14 cellular contexts compared by ENCODE assay signal in the genomic region with DNA sequence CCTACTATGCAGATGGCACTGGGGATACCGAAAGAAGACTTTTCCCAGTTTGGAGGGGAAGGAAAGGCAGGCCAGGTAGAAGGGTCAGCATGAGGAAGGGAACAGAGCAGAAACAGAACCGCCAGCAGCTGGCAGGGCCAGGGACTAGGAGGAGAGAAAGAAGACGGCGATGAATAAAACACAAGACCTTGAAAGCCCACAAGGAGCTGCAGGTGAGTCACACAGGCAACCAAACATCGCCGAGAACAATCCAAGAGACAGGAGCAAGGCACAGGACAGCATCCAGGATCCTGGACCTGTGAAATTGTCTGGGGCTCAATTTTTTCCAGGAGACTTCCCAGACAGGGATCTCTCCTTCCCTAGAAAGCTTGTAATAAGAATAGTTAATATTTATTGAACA. TPM values are rescaled to one million over a fixed set of nuclear protein-coding genes. Genes with fewer than 3 reads are reported as not detected.
DNase-seq lines count a peak whose midpoint lies in the region; ATAC-seq and TF ChIP-seq lines count a peak whose summit lies in the region.
"Had no signal": no experiment of that assay in that cellular context is flagged by ENCODE, and none has a peak within 500 bp of the region (broad histone marks: within the 10 kb centered on the region; RNA-seq: fewer than 3 reads in every experiment).

No MANE protein-coding gene starts in this region.

- H3K4me1 ChIP-seq in SK-N-SH (ENCODE audit: control insufficient read depth in 1 of 2, insufficient read depth in 2 of 2, low read depth in 1 of 2, low read length in 1 of 2) (peaks cover 0 to 26% of the 10 kb centered on the region in 2 experiments; a peak in 2 of 4 replicates), right cardiac atrium (ENCODE audit: control insufficient read depth, insufficient read depth, low read length) (peaks cover 45% of the 10 kb centered on the region)

- ATAC-seq in right cardiac atrium (no peak), HG02759 (IDR thresholded peaks at IDR 0.05; ENCODE audit: unreplicated experiment) (no peak)

- H3K27ac ChIP-seq in SK-N-SH (ENCODE audit: low read depth in 2 of 2, low read length in 1 of 2) (peak overlapping the region; percentile 4 to 91; a peak in 3 of 4 replicates), right cardiac atrium (ENCODE audit: low read length) (peak overlapping the region; percentile 99)

- H3K36me3 ChIP-seq in SK-N-SH (replicated peaks in 1 of 2; ENCODE audit: control insufficient read depth in 1 of 2, insufficient read depth in 2 of 2, low read length in 1 of 2), result peaks cover 6 to 15% of the 10 kb centered on the region in 2 experiments

- no peaks in the 10 kb centered on the region; the same call in 1 of the 2 replicates for H4K20me1 ChIP-seq in SK-N-SH (ENCODE audit: insufficient read depth)

- TF ChIP-seq EP300 in SK-N-SH (IDR thresholded peaks at IDR 0.05; ENCODE audit: borderline replicate concordance in 1 of 2, low read depth in 1 of 2, low read length in 1 of 2), result no peak

- no peak for TF ChIP-seq RAD21 in SK-N-SH (IDR thresholded peaks at IDR 0.05; ENCODE audit: low read length)

- H3K27ac Mint-ChIP-seq in activated T-helper 1 cell treated with anti-CD3 and anti-CD28 coated beads, Interleukin-12 subunit alpha, Interleukin-12 subunit beta, Interleukin-2, Interleukin-4 antibody, amounts not matched to agents 30 ng/mL and 10 ng/mL and 1 ng/mL, durations not matched to agents 14 hours and 24 hours and 36 hours, result no peak overlapping the region
- H3K27ac Mint-ChIP-seq: activated naive CD4-positive, alpha-beta T cell treated with anti-CD3 and anti-CD28 coated beads, Interleukin-2, amount 50 U/mL, for 24 hours; type B pancreatic cell had no signal

- H3K4me3 ChIP-seq in SK-N-SH (ENCODE audit: low read depth in 2 of 2, low read length in 1 of 2) (no peak overlapping the region), right cardiac atrium (ENCODE audit: low read length) (no peak overlapping the region)

- H3K9ac ChIP-seq in SK-N-SH, result peak overlapping the region; percentile 26; the same call in 1 of the 2 replicates

- POLR2A ChIA-PET in SK-N-SH (lab: Yijun Ruan, JAX), result no interaction called here

- TF ChIP-seq CTCF in SK-N-SH (IDR thresholded peaks at IDR 0.05) (no peak), GM20000 (IDR thresholded peaks at IDR 0.05; ENCODE audit: extremely low read depth, missing control alignments) (no peak)

- intact Hi-C loops in right cardiac atrium (cut with DNase I), result no loop called here
- intact Hi-C loops in activated T-helper 1 cell treated with anti-CD3 and anti-CD28 coated beads, Interleukin-12 subunit alpha, Interleukin-12 subunit beta, Interleukin-2, Interleukin-4 antibody, amounts not matched to agents 30 ng/mL and 10 ng/mL and 1 ng/mL, durations not matched to agents 14 hours and 24 hours and 36 hours (cut with micrococcal nuclease), result no loop called here

- no peak overlapping the region for H3K4me2 ChIP-seq in SK-N-SH

- H3K9me3 Mint-ChIP-seq in activated T-helper 1 cell treated with anti-CD3 and anti-CD28 coated beads, Interleukin-12 subunit alpha, Interleukin-12 subunit beta, Interleukin-2, Interleukin-4 antibody, amounts not matched to agents 30 ng/mL and 10 ng/mL and 1 ng/mL, durations not matched to agents 14 hours and 24 hours and 36 hours, result no peaks in the 10 kb centered on the region
- H3K9me3 Mint-ChIP-seq: activated naive CD4-positive, alpha-beta T cell treated with anti-CD3 and anti-CD28 coated beads, Interleukin-2, amount 50 U/mL, for 24 hours; type B pancreatic cell had no signal

- H3K27me3 ChIP-seq in SK-N-SH (ENCODE audit: insufficient read depth) (no peaks in the 10 kb centered on the region), right cardiac atrium (ENCODE audit: control insufficient read depth, insufficient read depth) (no peaks in the 10 kb centered on the region)

- WGBS in SK-N-SH (ENCODE audit: low lambda C conversion rate), result 73% methylated on average over 6 of the region's 6 CpGs
- WGBS in right cardiac atrium, result 83% methylated on average over 6 of the region's 6 CpGs

- no peak overlapping the region for H2AFZ ChIP-seq in SK-N-SH (ENCODE audit: low read depth)

- no peaks in the 10 kb centered on the region for H3K4me1 Mint-ChIP-seq in activated T-helper 1 cell treated with anti-CD3 and anti-CD28 coated beads, Interleukin-12 subunit alpha, Interleukin-12 subunit beta, Interleukin-2, Interleukin-4 antibody, amounts not matched to agents 30 ng/mL and 10 ng/mL and 1 ng/mL, durations not matched to agents 14 hours and 24 hours and 36 hours (ENCODE audit: low read depth)
- H3K4me1 Mint-ChIP-seq: activated naive CD4-positive, alpha-beta T cell treated with anti-CD3 and anti-CD28 coated beads, Interleukin-2, amount 50 U/mL, for 24 hours had no signal

- no peaks in the 10 kb centered on the region for H3K36me3 Mint-ChIP-seq in activated T-helper 1 cell treated with anti-CD3 and anti-CD28 coated beads, Interleukin-12 subunit alpha, Interleukin-12 subunit beta, Interleukin-2, Interleukin-4 antibody, amounts not matched to agents 30 ng/mL and 10 ng/mL and 1 ng/mL, durations not matched to agents 14 hours and 24 hours and 36 hours (ENCODE audit: low read depth)
- H3K36me3 Mint-ChIP-seq: activated naive CD4-positive, alpha-beta T cell treated with anti-CD3 and anti-CD28 coated beads, Interleukin-2, amount 50 U/mL, for 24 hours had no signal

- peaks cover 34% of the 10 kb centered on the region for H3F3A ChIP-seq in SK-N-SH (replicated peaks; ENCODE audit: insufficient read depth)

- CTCF ChIA-PET in SK-N-SH (lab: Yijun Ruan, JAX), result no interaction called here

- peak; percentile 52 for DNase-seq in A172 (ENCODE audit: low spot score)
- no peak for DNase-seq in SK-N-SH
- no peak for DNase-seq in right cardiac atrium
- DNase-seq in renal cortical epithelial cell (ENCODE audit: low read depth), result peak; percentile 52
- no peak for DNase-seq in activated T-helper 1 cell treated with anti-CD3 and anti-CD28 coated beads, Interleukin-12 subunit alpha, Interleukin-12 subunit beta, Interleukin-2, Interleukin-4 antibody, amounts not matched to agents 30 ng/mL and 10 ng/mL and 1 ng/mL, durations not matched to agents 14 hours and 24 hours and 36 hours (ENCODE audit: low spot score)
- DNase-seq in hippocampal formation (lab: John Stamatoyannopoulos, UW), result no peak
- no peak for DNase-seq in GM20000 (ENCODE audit: low spot score)
- DNase-seq: DND-41, NCI-H446, RPMI8226 had no signal

- H3K79me2 ChIP-seq in SK-N-SH (ENCODE audit: insufficient read depth), result peaks cover 91% of the 10 kb centered on the region

- H3K4me3 Mint-ChIP-seq in activated T-helper 1 cell treated with anti-CD3 and anti-CD28 coated beads, Interleukin-12 subunit alpha, Interleukin-12 subunit beta, Interleukin-2, Interleukin-4 antibody, amounts not matched to agents 30 ng/mL and 10 ng/mL and 1 ng/mL, durations not matched to agents 14 hours and 24 hours and 36 hours, result no peak overlapping the region
- H3K4me3 Mint-ChIP-seq: activated naive CD4-positive, alpha-beta T cell treated with anti-CD3 and anti-CD28 coated beads, Interleukin-2, amount 50 U/mL, for 24 hours; type B pancreatic cell had no signal

- H3K9me3 ChIP-seq in SK-N-SH (no peaks in the 10 kb centered on the region), right cardiac atrium (ENCODE audit: control insufficient read depth, low read length) (no peaks in the 10 kb centered on the region)

- peaks cover 6% of the 10 kb centered on the region for H3K27me3 Mint-ChIP-seq in activated T-helper 1 cell treated with anti-CD3 and anti-CD28 coated beads, Interleukin-12 subunit alpha, Interleukin-12 subunit beta, Interleukin-2, Interleukin-4 antibody, amounts not matched to agents 30 ng/mL and 10 ng/mL and 1 ng/mL, durations not matched to agents 14 hours and 24 hours and 36 hours (ENCODE audit: insufficient read depth)

- H3K9me2 ChIP-seq in SK-N-SH, result no peaks in the 10 kb centered on the region

TF ChIP-seq in SK-N-SH, 30 proteins besides CTCF, POLR2A, EP300 and RAD21:
- no peak for TF ChIP-seq POLR2AphosphoS5 (IDR thresholded peaks at IDR 0.05; ENCODE audit: low read depth, low read length)
- no peak for TF ChIP-seq JUND (IDR thresholded peaks at IDR 0.05)
TF ChIP-seq in SK-N-SH: peak in this region for 0.

RNA-seq across cellular contexts. Expression of a gene that starts 47.3 kb away (rescaled TPM):
- 35.5 and 36.1 TPM in 2 replicates for total RNA-seq in A172 (2014; rRNA removed; shearing (Covaris generic))
- polyA plus RNA-seq in SK-N-SH (2012; rRNA removed) (8.1 and 11.3 TPM in 2 replicates), right cardiac atrium (10.0 TPM)
- polyA plus RNA-seq in SK-N-SH (2012; cell fraction: cytosol; rRNA removed), result 9.5 and 10.7 TPM in 2 replicates
- 12.0 and 18.7 TPM in 2 replicates for polyA plus RNA-seq in SK-N-SH (2012; cell fraction: nucleus; rRNA removed)
- total RNA-seq in right cardiac atrium (10 to 100 TPM; 20.1 to 30.2 (median 23.7) TPM), renal cortical epithelial cell (10.8 and 21.4 TPM in 2 replicates)
- 0.05 TPM in 1 of 2 replicates, not detected in the other for total RNA-seq in activated T-helper 1 cell treated with anti-CD3 and anti-CD28 coated beads, Interleukin-12 subunit alpha, Interleukin-12 subunit beta, Interleukin-2, Interleukin-4 antibody, amounts not matched to agents 30 ng/mL and 10 ng/mL and 1 ng/mL, durations not matched to agents 14 hours and 24 hours and 36 hours
- total RNA-seq: activated CD8-positive, alpha-beta memory T cell treated with anti-CD3 and anti-CD28 coated beads for 36 hours had no signal

Comparison
In these comparisons a context has a peak if more than half of its experiments do, and no peak if none do; other contexts are left out.
1. DNase-seq: peak in A172 (single experiment) and renal cortical epithelial cell (single experiment); none in SK-N-SH (single experiment), right cardiac atrium (0 of 3), activated T-helper 1 cell treated with anti-CD3 and anti-CD28 coated beads, Interleukin-12 subunit alpha, Interleukin-12 subunit beta, Interleukin-2, Interleukin-4 antibody, amounts not matched to agents 30 ng/mL and 10 ng/mL and 1 ng/mL, durations not matched to agents 14 hours and 24 hours and 36 hours (single experiment), hippocampal formation (0 of 2) and GM20000 (single experiment).
2. RNA of a gene that starts 47.3 kb away (total RNA-seq): 35.5 to 36.1 TPM in A172, 20.1 to 30.2 TPM in right cardiac atrium and 10.8 to 21.4 TPM in renal cortical epithelial cell; 0.05 TPM in activated T-helper 1 cell treated with anti-CD3 and anti-CD28 coated beads, Interleukin-12 subunit alpha, Interleukin-12 subunit beta, Interleukin-2, Interleukin-4 antibody, amounts not matched to agents 30 ng/mL and 10 ng/mL and 1 ng/mL, durations not matched to agents 14 hours and 24 hours and 36 hours; every median in the first group is over 10 times any median in the second.